ENCODE assay signal across 18 cellular contexts in genomic region chr2:203586696-203587095, GRCh38. TPM values are rescaled to one million over a fixed set of nuclear protein-coding genes. Genes with fewer than 3 reads are reported as not detected.
DNase-seq lines count a peak whose midpoint lies in the region; ATAC-seq and TF ChIP-seq lines count a peak whose summit lies in the region.
"Had no signal": no experiment of that assay in that cellular context is flagged by ENCODE, and none has a peak within 500 bp of the region (broad histone marks: within the 10 kb centered on the region; RNA-seq: fewer than 3 reads in every experiment).

No MANE protein-coding gene starts in this region.

- no peak overlapping the region for H3K27ac ChIP-seq in foreskin keratinocyte
- H3K27ac ChIP-seq: right atrium auricular region had no signal

- H3K4me3 ChIP-seq in adipocyte (ENCODE audit: low read length): no peak overlapping the region
- H3K4me3 ChIP-seq: right atrium auricular region had no signal

- ATAC-seq in foreskin keratinocyte (peak; percentile 73), GM18502 (IDR thresholded peaks at IDR 0.05; ENCODE audit: poor library complexity, unreplicated experiment) (no peak), HG03565 (IDR thresholded peaks at IDR 0.05; ENCODE audit: unreplicated experiment) (no peak)
- ATAC-seq: SK-N-SH treated with all-trans-retinoic acid at 6 μM for 48 hours had no signal

- H3K4me1 ChIP-seq in adipocyte (ENCODE audit: control insufficient read depth, insufficient read depth, low read length) (peaks cover 6% of the 10 kb centered on the region), foreskin keratinocyte (peaks cover 12% of the 10 kb centered on the region)

- H3K9ac ChIP-seq in adipocyte (ENCODE audit: low read length): no peak overlapping the region

- H3K36me3 ChIP-seq in adipocyte (ENCODE audit: control insufficient read depth, insufficient read depth, low read length, severe bottlenecking): no peaks in the 10 kb centered on the region
- H3K36me3 ChIP-seq: BE2C, right atrium auricular region had no signal

- no peak for TF ChIP-seq CTCF in foreskin keratinocyte (conservative IDR thresholded peaks at IDR 0.05)

- H3K27me3 ChIP-seq in adipocyte (replicated peaks; ENCODE audit: control insufficient read depth, insufficient read depth, low read length): no peaks in the 10 kb centered on the region
- no peaks in the 10 kb centered on the region for H3K27me3 ChIP-seq in foreskin keratinocyte
- H3K27me3 ChIP-seq: BE2C, right atrium auricular region had no signal

- H3K9me3 ChIP-seq in adipocyte (ENCODE audit: control insufficient read depth, low read length): no peaks in the 10 kb centered on the region
- H3K9me3 ChIP-seq: BE2C, right atrium auricular region had no signal

- peak; percentile 54 for DNase-seq in HPDE6-E6E7 (ENCODE audit: extremely low spot score)
- DNase-seq in adipocyte (ENCODE audit: low read depth): peak; percentile 67
- peak in 1 of 2 donors; percentile 73 for DNase-seq in foreskin keratinocyte
- DNase-seq in NCI-H2029 treated with DMSO at 0.1 percent for 48 hours (lab: John Stamatoyannopoulos, UW): no peak
- DNase-seq in HUDEP-2 (lab: John Stamatoyannopoulos, UW; ENCODE audit: unreplicated experiment in 76 of 76): no peak
- DNase-seq: activated CD4-positive, CD25-positive, alpha-beta regulatory T cell treated with anti-CD3 and anti-CD28 coated beads, Interleukin-2, amount 50 U/mL, for 72 hours; activated naive CD8-positive, alpha-beta T cell treated with anti-CD3 and anti-CD28 coated beads for 36 hours; BE2C; cortex of kidney; NCI-H1417 treated with DMSO at 0.1 percent for 48 hours; NCI-H2171 treated with DMSO at 0.1 percent for 48 hours; nucleus accumbens; stimulated activated CD4-positive, alpha-beta T cell treated with anti-CD3 and anti-CD28 coated beads, Interleukin-15, amount 100 ng/mL, for 24 hours; T1000 had no signal

RNA-seq across cellular contexts. Expression of gene RAPH1, which starts 51.6 kb away (rescaled TPM):
- 9.9 and 12.3 TPM in 2 replicates for total RNA-seq in foreskin keratinocyte
- 1.5 and 1.9 TPM in 2 replicates for polyA plus RNA-seq in foreskin keratinocyte

Comparison
In these comparisons a context has a peak if more than half of its experiments do, and no peak if none do; other contexts are left out.
1. DNase-seq: peak in HPDE6-E6E7 (single experiment) and adipocyte (single experiment); none in NCI-H2029 treated with DMSO at 0.1 percent for 48 hours (single experiment) and HUDEP-2 (0 of 76).